13 cellular contexts compared by ENCODE assay signal in the genomic region with DNA sequence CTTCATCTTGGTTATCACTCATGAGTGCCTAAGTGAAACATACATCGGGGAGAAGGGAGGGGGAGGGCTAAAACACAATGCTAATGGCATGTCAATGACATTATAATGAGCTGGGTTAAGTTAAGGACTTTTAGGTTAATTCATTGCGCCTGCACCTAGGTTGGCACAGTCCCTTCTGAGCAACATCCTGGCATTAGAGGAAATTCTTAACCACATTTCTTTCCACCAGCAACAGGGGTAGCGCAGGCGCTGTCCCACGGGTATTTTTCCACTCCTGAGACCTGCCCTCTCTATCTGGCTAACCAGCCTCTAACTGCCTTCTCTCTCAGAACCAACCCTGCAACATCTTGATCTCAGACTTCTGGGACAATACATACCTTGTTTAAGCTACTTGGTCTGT. TPM values are rescaled to one million over a fixed set of nuclear protein-coding genes. Genes with fewer than 3 reads are reported as not detected.
DNase-seq lines count a peak whose midpoint lies in the region; ATAC-seq lines count a peak whose summit lies in the region.
"Had no signal": no experiment of that assay in that cellular context is flagged by ENCODE, and none has a peak within 500 bp of the region (broad histone marks: within the 10 kb centered on the region; RNA-seq: fewer than 3 reads in every experiment).

No MANE protein-coding gene starts in this region.

- DNase-seq in GF-D8 (lab: John Stamatoyannopoulos, UW) (peak; percentile 65), NCI-H146 (lab: John Stamatoyannopoulos, UW) (peak; percentile 38), SW480 (ENCODE audit: low spot score) (no peak)
- peak; percentile 35 to 36 for DNase-seq in activated T-cell treated with anti-CD3 and anti-CD28 coated beads, Interleukin-2, amount 50 U/mL, for 72 hours
- peak in 2 of 3 experiments; percentile 3 to 48 for DNase-seq in stimulated activated CD4-positive, alpha-beta T cell treated with anti-CD3 and anti-CD28 coated beads, TNF-alpha, amount 100 ng/mL, for 24 hours (ENCODE audit: low read depth in 3 of 3)
- DNase-seq: effector memory CD4-positive, alpha-beta T cell; foreskin fibroblast; Karpas-422; midbrain had no signal

- peaks cover 0 to 2% of the 10 kb centered on the region in 2 donors for H3K9me3 Mint-ChIP-seq in activated T-cell treated with anti-CD3 and anti-CD28 coated beads, Interleukin-2, amount 50 U/mL, for 72 hours

- H3K36me3 Mint-ChIP-seq in activated T-cell treated with anti-CD3 and anti-CD28 coated beads, Interleukin-2, amount 50 U/mL, for 72 hours (ENCODE audit: insufficient read depth in 2 of 2), result peaks cover 0 to 2% of the 10 kb centered on the region in 2 donors

- H3K27me3 Mint-ChIP-seq in activated T-cell treated with anti-CD3 and anti-CD28 coated beads, Interleukin-2, amount 50 U/mL, for 72 hours (ENCODE audit: low read depth), result no peaks in the 10 kb centered on the region

- no peak overlapping the region for H3K27ac Mint-ChIP-seq in activated T-cell treated with anti-CD3 and anti-CD28 coated beads, Interleukin-2, amount 50 U/mL, for 72 hours

- H3K4me1 Mint-ChIP-seq in activated T-cell treated with anti-CD3 and anti-CD28 coated beads, Interleukin-2, amount 50 U/mL, for 72 hours (ENCODE audit: low read depth), result peaks cover 28% of the 10 kb centered on the region

- ATAC-seq in activated T-cell treated with anti-CD3 and anti-CD28 coated beads, Interleukin-2, amount 50 U/mL, for 72 hours (replicated peaks in 1 of 2), result peak; percentile 82 to 84
- ATAC-seq in GM21526 (IDR thresholded peaks at IDR 0.05; ENCODE audit: low FRiP score, unreplicated experiment) (no peak), HG03196 (IDR thresholded peaks at IDR 0.05; ENCODE audit: unreplicated experiment) (no peak), HG02973 (IDR thresholded peaks at IDR 0.05; ENCODE audit: unreplicated experiment) (no peak)

- H3K4me3 Mint-ChIP-seq in activated T-cell treated with anti-CD3 and anti-CD28 coated beads, Interleukin-2, amount 50 U/mL, for 72 hours, result peak overlapping the region in 1 of 2 donors; percentile 14

RNA-seq across cellular contexts. Expression of a gene that starts 39.0 kb away (rescaled TPM):
- 1 to 10 TPM in 1 of 2 donors, under 1 TPM in 1; 0.22 to 1.6 TPM for total RNA-seq in activated T-cell treated with anti-CD3 and anti-CD28 coated beads, Interleukin-2, amount 50 U/mL, for 72 hours
- total RNA-seq: tibial nerve had no signal

Comparison
In these comparisons a context has a peak if more than half of its experiments do, and no peak if none do; other contexts are left out.
1. ATAC-seq: peak in activated T-cell treated with anti-CD3 and anti-CD28 coated beads, Interleukin-2, amount 50 U/mL, for 72 hours (2 of 2); none in GM21526 (single experiment), HG03196 (single experiment) and HG02973 (single experiment).